8 cellular contexts compared by ENCODE assay signal in the genomic region with DNA sequence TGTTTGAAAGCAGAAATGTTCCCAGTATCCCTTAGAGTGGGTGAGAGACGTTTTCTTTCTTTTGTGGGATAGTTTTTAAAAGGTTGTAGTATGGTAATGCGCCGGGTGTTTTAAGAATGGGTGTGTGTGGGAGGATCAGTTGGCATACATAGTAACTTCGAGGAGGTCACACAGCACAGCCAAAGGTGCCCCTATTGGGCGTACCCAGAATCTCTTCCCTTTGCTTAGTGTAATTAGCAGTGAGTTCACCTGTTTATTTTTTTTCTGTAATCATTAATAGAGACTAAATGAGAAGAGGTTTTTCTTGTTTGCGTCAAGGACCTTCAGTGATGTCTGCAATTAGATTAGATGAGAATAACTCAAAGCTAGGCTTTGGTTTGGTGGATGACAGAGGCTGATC. TPM values are rescaled to one million over a fixed set of nuclear protein-coding genes. Genes with fewer than 3 reads are reported as not detected.
DNase-seq lines count a peak whose midpoint lies in the region; ATAC-seq, FAIRE-seq and TF ChIP-seq lines count a peak whose summit lies in the region.

No MANE protein-coding gene starts in this region.

- H3K27ac Mint-ChIP-seq in CD4-positive, alpha-beta T cell: no peak overlapping the region

- H3K4me1 Mint-ChIP-seq in CD4-positive, alpha-beta T cell (ENCODE audit: low read depth): peaks cover 31% of the 10 kb centered on the region

- H3K4me1 ChIP-seq in pancreas: peaks cover 9 to 14% (median 11%) of the 10 kb centered on the region in 3 donors

- H3K27me3 ChIP-seq in pancreas: no peaks in the 10 kb centered on the region
- no peaks in the 10 kb centered on the region for H3K27me3 ChIP-seq in CD4-positive, alpha-beta T cell (ENCODE audit: control insufficient read depth, insufficient read depth, low read length)

- H3K4me3 Mint-ChIP-seq in CD4-positive, alpha-beta T cell: no peak overlapping the region

- intact Hi-C loops in pancreas (cut with DNase I): no loop called here
- intact Hi-C loops in CD4-positive, alpha-beta T cell (cut with DNase I, micrococcal nuclease): loop anchor here (2.0 to 10.0 kb wide), 9 partner anchors 31 to 745 kb away; a partner anchor contains a TSS

- WGBS in pancreas, 2 donors: 5 to 7% methylated on average over 6 of the region's 6 CpGs

- no peak for ATAC-seq in pancreas
- no peak for ATAC-seq in CD4-positive, alpha-beta T cell (ENCODE audit: poor library complexity)
- ATAC-seq in GM21515 (IDR thresholded peaks at IDR 0.05; ENCODE audit: unreplicated experiment): no peak

- no peaks in the 10 kb centered on the region for H3K9me3 Mint-ChIP-seq in CD4-positive, alpha-beta T cell

- no peaks in the 10 kb centered on the region for H3K36me3 ChIP-seq in pancreas

- peak overlapping the region in 3 of 4 donors; percentile 83 to 97 (median 88) for H3K4me3 ChIP-seq in pancreas

- DNase-seq in Daoy (ENCODE audit: low read depth): peak; percentile 46
- peak; percentile 22 to 24 for DNase-seq in Kasumi-1 (lab: John Stamatoyannopoulos, UW)
- peak; percentile 20 for DNase-seq in dermis blood vessel endothelial cell
- DNase-seq in pancreas: peak in 1 of 6 donors; percentile 23
- no peak for DNase-seq in CD4-positive, alpha-beta T cell
- no peak for DNase-seq in NCI-H2196 (lab: John Stamatoyannopoulos, UW; ENCODE audit: unreplicated experiment)
- DNase-seq in NCI-H526 treated with DMSO at 0.1 percent for 48 hours (lab: John Stamatoyannopoulos, UW): no peak

- no peak for TF ChIP-seq CTCF in pancreas (IDR thresholded peaks at IDR 0.05)
- no peak for TF ChIP-seq CTCF in CD4-positive, alpha-beta T cell (IDR thresholded peaks at IDR 0.05)

- CTCF ChIA-PET in CD4-positive, alpha-beta T cell (lab: Charles Lee): interaction anchor here (4.3 kb wide), 1 partner anchor 32 kb away, joined by 18 read pairs; no protein-coding TSS in a partner anchor

- POLR2A ChIA-PET in CD4-positive, alpha-beta T cell (lab: Charles Lee): interaction anchor here (0.7 to 3.3 kb wide), 4 partner anchors 10 to 448 kb away, joined by 3 to 21 read pairs (median 4); a partner anchor contains a TSS

- no peaks in the 10 kb centered on the region for H3K9me3 ChIP-seq in pancreas
- no peaks in the 10 kb centered on the region for H3K9me3 ChIP-seq in CD4-positive, alpha-beta T cell (ENCODE audit: control insufficient read depth, low read length)

- peaks cover 27% of the 10 kb centered on the region for H3K36me3 Mint-ChIP-seq in CD4-positive, alpha-beta T cell (ENCODE audit: low read depth)

- H3K27me3 Mint-ChIP-seq in CD4-positive, alpha-beta T cell: no peaks in the 10 kb centered on the region

- H3K27ac ChIP-seq in pancreas: peak overlapping the region in 3 of 4 donors; percentile 78 to 90 (median 84)
- no peak overlapping the region for H3K27ac ChIP-seq in CD4-positive, alpha-beta T cell (ENCODE audit: low read depth, low read length)

- FAIRE-seq in pancreas (lab: Jason Lieb, UNC): no peak

RNA-seq across cellular contexts. Expression of a gene that starts 1.5 kb away (rescaled TPM):
- 21.0 and 23.2 TPM in 2 replicates for total RNA-seq in Daoy (2014; rRNA removed; shearing (Covaris generic))
- total RNA-seq in dermis blood vessel endothelial cell (19.1 and 22.8 TPM in 2 replicates), pancreas (1 to 10 TPM; 3.3 to 9.7 (median 4.7) TPM)
- 1 to 10 TPM; 1.7 to 1.9 TPM for polyA plus RNA-seq in pancreas
- 1 to 10 TPM; 7.0 to 7.4 TPM for total RNA-seq in CD4-positive, alpha-beta T cell

RNA-seq across cellular contexts. Expression of a gene that starts 3.2 kb away (rescaled TPM):
- 47.3 and 54.4 TPM in 2 replicates for total RNA-seq in Daoy (2014; rRNA removed; shearing (Covaris generic))
- total RNA-seq in dermis blood vessel endothelial cell: 15.5 and 18.2 TPM in 2 replicates
- total RNA-seq in pancreas: 10 to 100 TPM in 3 of 6 donors, 1 to 10 TPM in 3; 3.8 to 12.7 (median 8.4) TPM
- polyA plus RNA-seq in pancreas: 1 to 10 TPM; 3.3 to 5.1 TPM
- total RNA-seq in CD4-positive, alpha-beta T cell: 1 to 10 TPM; 4.3 to 5.2 TPM

RNA-seq across cellular contexts. Expression of a gene that starts 40.1 kb away (rescaled TPM):
- 111 and 130 TPM in 2 replicates for total RNA-seq in Daoy (2014; rRNA removed; shearing (Covaris generic))
- total RNA-seq in dermis blood vessel endothelial cell: 94.6 and 95.5 TPM in 2 replicates
- total RNA-seq in pancreas: 10 to 100 TPM; 25.6 to 48.0 (median 34.8) TPM
- 10 to 100 TPM in 1 of 2 donors, 1 to 10 TPM in 1; 7.7 to 22.3 TPM for polyA plus RNA-seq in pancreas
- total RNA-seq in CD4-positive, alpha-beta T cell: 1 to 10 TPM; 2.4 to 3.2 TPM

Comparison
In these comparisons a context has a peak if more than half of its experiments do, and no peak if none do; other contexts are left out.
1. DNase-seq: peak in Daoy (single experiment), Kasumi-1 (2 of 2) and dermis blood vessel endothelial cell (single experiment); none in CD4-positive, alpha-beta T cell (0 of 10), NCI-H2196 (single experiment) and NCI-H526 treated with DMSO at 0.1 percent for 48 hours (single experiment).
2. RNA of a gene that starts 40.1 kb away (total RNA-seq): 111 to 130 TPM in Daoy, 94.6 to 95.5 TPM in dermis blood vessel endothelial cell and 25.6 to 48.0 TPM in pancreas; 2.4 to 3.2 TPM in CD4-positive, alpha-beta T cell; every median in the first group is over 4 times any median in the second.
3. intact Hi-C loops: an anchor here in CD4-positive, alpha-beta T cell (2.0 to 10.0 kb wide); none called in pancreas.